Comparison of ENCODE assay signal across 22 cellular contexts in genomic region chr13:38785490-38785889, GRCh38.
DNase-seq lines count a peak whose midpoint lies in the region; ATAC-seq, FAIRE-seq and TF ChIP-seq lines count a peak whose summit lies in the region.
"Had no signal": no experiment of that assay in that cellular context is flagged by ENCODE, and none has a peak within 500 bp of the region (broad histone marks: within the 10 kb centered on the region; RNA-seq: fewer than 3 reads in every experiment).

No MANE protein-coding gene starts in this region.

- no peak overlapping the region for H3K4me3 ChIP-seq in hepatocyte
- H3K4me3 ChIP-seq in left lung = peak overlapping the region in 1 of 2 donors; percentile 10
- H3K4me3 ChIP-seq in pancreas = peak overlapping the region in 3 of 4 donors; percentile 0 to 40 (median 32)

- H3K27me3 ChIP-seq in hepatocyte = no peaks in the 10 kb centered on the region
- H3K27me3 ChIP-seq in left lung = no peaks in the 10 kb centered on the region
- no peaks in the 10 kb centered on the region for H3K27me3 ChIP-seq in pancreas

- H3K36me3 ChIP-seq in hepatocyte (replicated peaks; ENCODE audit: insufficient read depth, low read depth) = no peaks in the 10 kb centered on the region
- H3K36me3 ChIP-seq in left lung = no peaks in the 10 kb centered on the region
- no peaks in the 10 kb centered on the region for H3K36me3 ChIP-seq in pancreas

- H3K4me1 Mint-ChIP-seq in Calu3 (ENCODE audit: low read depth, unreplicated experiment) = peaks cover 31% of the 10 kb centered on the region

- peak overlapping the region; percentile 85 for H3K27ac Mint-ChIP-seq in Calu3 (ENCODE audit: unreplicated experiment)
- H3K27ac Mint-ChIP-seq: CD8-positive, alpha-beta T cell had no signal

- H3K4me2 ChIP-seq in hepatocyte = peak overlapping the region; percentile 36

- H3K4me3 Mint-ChIP-seq in Calu3 (ENCODE audit: low read depth, unreplicated experiment) = peak overlapping the region; percentile 76
- H3K4me3 Mint-ChIP-seq: CD8-positive, alpha-beta T cell had no signal

- peaks cover 12% of the 10 kb centered on the region for H3K36me3 Mint-ChIP-seq in Calu3 (ENCODE audit: insufficient read depth, unreplicated experiment)
- H3K36me3 Mint-ChIP-seq: CD8-positive, alpha-beta T cell had no signal

- intact Hi-C loops in Calu3 (cut with micrococcal nuclease; ENCODE audit: unreplicated experiment) (no loop called here), left lung (cut with DNase I) (no loop called here), pancreas (cut with DNase I) (no loop called here), left ventricle myocardium superior (cut with micrococcal nuclease) (no loop called here)

- DNase-seq in Calu3 = no peak
- DNase-seq in hepatocyte (ENCODE audit: low spot score) = no peak
- no peak for DNase-seq in left lung
- no peak for DNase-seq in pancreas
- no peak for DNase-seq in midbrain (lab: John Stamatoyannopoulos, UW)
- DNase-seq in left ventricle myocardium superior = no peak
- DNase-seq: AML-193; C1 segment of cervical spinal cord; CD8-positive, alpha-beta T cell; DMS79; KBM-7; MM.1S; NCI-H1092; NCI-H1436 treated with DMSO at 0.1 percent for 48 hours; NCI-H1930; NCI-H226; NCI-H510A treated with DMSO at 0.1 percent for 48 hours; NCI-H748 treated with DMSO at 0.1 percent for 48 hours had no signal

- ATAC-seq in left lung (peak; percentile 17), pancreas (peak; percentile 47 to 73 (median 56)), HG02678 (IDR thresholded peaks at IDR 0.05; ENCODE audit: unreplicated experiment) (no peak), GM19455 (IDR thresholded peaks at IDR 0.05; ENCODE audit: unreplicated experiment) (no peak), left ventricle myocardium superior (no peak)
- ATAC-seq: CD8-positive, alpha-beta T cell had no signal

- no peaks in the 10 kb centered on the region for H3K79me2 ChIP-seq in hepatocyte

- H3K4me1 ChIP-seq in hepatocyte (ENCODE audit: insufficient read depth) (no peaks in the 10 kb centered on the region), left lung (no peaks in the 10 kb centered on the region), pancreas (peaks cover 0 to 21% (median 21%) of the 10 kb centered on the region in 3 donors)

- H3K9me3 ChIP-seq in hepatocyte (ENCODE audit: low read depth) (no peaks in the 10 kb centered on the region), left lung (no peaks in the 10 kb centered on the region), pancreas (no peaks in the 10 kb centered on the region)

- H3K9me2 ChIP-seq in hepatocyte (replicated peaks; ENCODE audit: insufficient read depth) = no peaks in the 10 kb centered on the region

- FAIRE-seq in pancreas (lab: Jason Lieb, UNC) = no peak
- FAIRE-seq: H54 had no signal

- no peaks in the 10 kb centered on the region for H4K20me1 ChIP-seq in hepatocyte (ENCODE audit: insufficient read depth, poor library complexity, severe bottlenecking)

- peak overlapping the region; percentile 13 for H2AFZ ChIP-seq in hepatocyte

- H3K27ac ChIP-seq in hepatocyte = peak overlapping the region; percentile 21
- H3K27ac ChIP-seq in left lung = peak overlapping the region in 1 of 2 donors; percentile 49
- H3K27ac ChIP-seq in pancreas = peak overlapping the region in 3 of 4 donors; percentile 35 to 81 (median 78)
- H3K27ac ChIP-seq: HL-60 had no signal

- CTCF ChIA-PET in Calu3 (lab: Charles Lee) = no interaction called here

- H3K9me3 Mint-ChIP-seq in Calu3 (ENCODE audit: low read depth, unreplicated experiment) = no peaks in the 10 kb centered on the region
- H3K9me3 Mint-ChIP-seq: CD8-positive, alpha-beta T cell had no signal

- H3K27me3 Mint-ChIP-seq in Calu3 (ENCODE audit: unreplicated experiment) = no peaks in the 10 kb centered on the region

- 79% methylated on average over 1 of the region's 1 CpG for WGBS in hepatocyte (ENCODE audit: low lambda C conversion rate, missing lambda C conversion rate)
- 5 to 9% methylated on average over 1 of the region's 1 CpG for WGBS in pancreas, 2 donors

- TF ChIP-seq CTCF in Calu3 (IDR thresholded peaks at IDR 0.05; ENCODE audit: unreplicated experiment) = no peak
- TF ChIP-seq CTCF in hepatocyte (IDR thresholded peaks at IDR 0.05; ENCODE audit: poor library complexity) = no peak
- no peak for TF ChIP-seq CTCF in left lung (IDR thresholded peaks at IDR 0.05)
- TF ChIP-seq CTCF in pancreas (IDR thresholded peaks at IDR 0.05) = no peak

- no TSS peak for BruUV-seq in Calu3 (replicated peaks; lab: Mats Ljungman, UMichigan)

Comparison
In these comparisons a context has a peak if more than half of its experiments do, and no peak if none do; other contexts are left out.
1. ATAC-seq: peak in left lung (single experiment) and pancreas (4 of 4); none in HG02678 (single experiment), GM19455 (single experiment) and left ventricle myocardium superior (single experiment).